Comparison of ENCODE assay signal across 33 cellular contexts in genomic region chr1:46519209-46519608, GRCh38. TPM values are rescaled to one million over a fixed set of nuclear protein-coding genes. Genes with fewer than 3 reads are reported as not detected.
A peak's percentile ranks its signal among the peaks of the same experiment; 100 is the strongest.
DNase-seq lines count a peak whose midpoint lies in the region; FAIRE-seq and TF ChIP-seq lines count a peak whose summit lies in the region.
"Had no signal": no experiment of that assay in that cellular context is flagged by ENCODE, and none has a peak within 500 bp of the region (broad histone marks: within the 10 kb centered on the region; RNA-seq: fewer than 3 reads in every experiment).

No MANE protein-coding gene starts in this region.

- POLR2A ChIA-PET in H1 (lab: Charles Lee; ENCODE audit: partially characterized antibody), result interaction anchor here (0.8 to 0.9 kb wide), 2 partner anchors 37 to 106 kb away, joined by 3 read pairs; no protein-coding TSS in a partner anchor

- TF ChIP-seq POLR2A in H1 (IDR thresholded peaks at IDR 0.05; ENCODE audit: control extremely low read depth in 1 of 2, low read depth in 2 of 2, low read length in 2 of 2) (no peak), spleen (IDR thresholded peaks at IDR 0.05) (no peak)

- H3K14ac ChIP-seq in H1 (ENCODE audit: insufficient read length), result no peak overlapping the region

- H2AFZ ChIP-seq in H1 (ENCODE audit: low read length), result no peak overlapping the region

- 89% methylated on average over 4 of the region's 4 CpGs; no CpG with 5 or more reads in 1 of the 2 experiments for WGBS in H1 (ENCODE audit: extremely low coverage in 1 of 2, insufficient coverage in 1 of 2, insufficient read length in 1 of 2, insufficient replicate concordance in 2 of 2, low coverage in 1 of 2, low lambda C conversion rate in 2 of 2, missing lambda C conversion rate in 1 of 2), 2 experiments
- 56 to 79% (median 64%) methylated on average over 4 of the region's 4 CpGs for WGBS in spleen, 5 donors

- TF ChIP-seq CTCF in H1 (IDR thresholded peaks at IDR 0.05; ENCODE audit: control extremely low read depth in 1 of 3, insufficient read depth in 1 of 3, low read depth in 1 of 3, low read length in 3 of 3) (no peak), spleen (IDR thresholded peaks at IDR 0.05 in 8 of 11, conservative IDR thresholded peaks at IDR 0.05 in 3 of 11) (no peak)

- peaks cover 23 to 44% (median 31%) of the 10 kb centered on the region in 4 experiments for H3K4me1 ChIP-seq in H1 (replicated peaks in 1 of 4; ENCODE audit: control insufficient read depth in 3 of 4, insufficient read depth in 4 of 4, low read length in 3 of 4)
- peaks cover 0 to 13% (median 0%) of the 10 kb centered on the region in 6 donors for H3K4me1 ChIP-seq in spleen
- H3K4me1 ChIP-seq: prostate gland had no signal

- peaks cover under 1 to 40% (median 19%) of the 10 kb centered on the region in 4 experiments for H3K27me3 ChIP-seq in H1 (replicated peaks in 1 of 4; ENCODE audit: control insufficient read depth in 3 of 4, extremely low read depth in 1 of 4, insufficient read depth in 3 of 4, low read length in 3 of 4)
- peaks cover 0 to 54% (median 8%) of the 10 kb centered on the region in 7 donors for H3K27me3 ChIP-seq in spleen (replicated peaks in 1 of 7)
- peaks cover 19% of the 10 kb centered on the region for H3K27me3 ChIP-seq in H7 (ENCODE audit: control insufficient read depth, insufficient read depth, low read length)
- H3K27me3 ChIP-seq: body of pancreas had no signal

- no peaks in the 10 kb centered on the region for H3K79me1 ChIP-seq in H1 (ENCODE audit: low read depth, low read length)

- no peak overlapping the region; the same call in 1 of the 2 replicates for H2BK20ac ChIP-seq in H1 (ENCODE audit: low read length)

- H3K23me2 ChIP-seq in H1 (ENCODE audit: low read depth, low read length), result no peaks in the 10 kb centered on the region

- no peak overlapping the region for H3K4me3 ChIP-seq in H1 (ENCODE audit: extremely low read depth in 1 of 4, insufficient read depth in 2 of 4, low read depth in 3 of 4, low read length in 4 of 4)
- H3K4me3 ChIP-seq in spleen, result no peak overlapping the region
- no peak overlapping the region for H3K4me3 ChIP-seq in H7 (ENCODE audit: insufficient read depth, low read depth, low read length)
- H3K4me3 ChIP-seq: body of pancreas, esophagus squamous epithelium, lower lobe of right lung, prostate gland, sigmoid colon, tibial nerve had no signal

- H3K36me3 ChIP-seq in H1 (ENCODE audit: control insufficient read depth in 2 of 4, insufficient read depth in 4 of 4, low read length in 3 of 4) (no peaks in the 10 kb centered on the region), spleen (no peaks in the 10 kb centered on the region), H7 (replicated peaks; ENCODE audit: control insufficient read depth, insufficient read depth, low read length) (no peaks in the 10 kb centered on the region)
- H3K36me3 ChIP-seq: esophagus squamous epithelium, lower lobe of right lung, neutrophil, prostate gland, sigmoid colon, tibial nerve had no signal

- H3K18ac ChIP-seq in H1 (ENCODE audit: extremely low read depth, low read length), result no peak overlapping the region

- 0 out of 4 replicates have a peak overlapping the region, but pooled peaks of 1 of the 2 experiments have one; percentile 3 for H3K4me2 ChIP-seq in H1 (ENCODE audit: insufficient read depth in 1 of 2, low read depth in 2 of 2, low read length in 2 of 2)

- no peak overlapping the region for H2BK120ac ChIP-seq in H1 (replicated peaks; ENCODE audit: low read depth, low read length)

- DNase-seq in DMS53 (lab: John Stamatoyannopoulos, UW) (peak; percentile 34), DMS53 treated with DMSO at 0.1 percent for 48 hours (lab: John Stamatoyannopoulos, UW; ENCODE audit: unreplicated experiment) (no peak), OCI-M1 (lab: John Stamatoyannopoulos, UW) (peak; percentile 23), H1 (ENCODE audit: low read depth in 1 of 2, low spot score in 2 of 2) (no peak), spleen (peak; percentile 31), NCI-H1417 treated with DMSO at 0.1 percent for 48 hours (lab: John Stamatoyannopoulos, UW) (no peak), H7 (no peak), NCI-H1105 (lab: John Stamatoyannopoulos, UW) (no peak)
- DNase-seq: activated CD4-positive, alpha-beta T cell treated with anti-CD3 and anti-CD28 coated beads, Interleukin-2, amount 50 U/mL, for 48 hours; activated naive CD4-positive, alpha-beta T cell; activated T-cell treated with anti-CD3 and anti-CD28 coated beads, Interleukin-2, amount 50 U/mL, for 72 hours; AML-193; body of pancreas; CD4-positive, alpha-beta T cell; esophagus squamous epithelium; foreskin keratinocyte; H9; head of caudate nucleus; midbrain; naive B cell; NCI-H446; sigmoid colon; stimulated activated CD4-positive, alpha-beta T cell treated with anti-CD3 and anti-CD28 coated beads, Interleukin-4, amount 100 ng/mL, for 24 hours had no signal

- H2BK12ac ChIP-seq in H1 (ENCODE audit: low read depth, low read length), result 0 out of 2 replicates have a peak overlapping the region, but pooled peaks have one; percentile 55

- H3K9me3 ChIP-seq in H1 (ENCODE audit: insufficient read depth in 2 of 2, low read depth in 1 of 2, low read length in 1 of 2) (no peaks in the 10 kb centered on the region), spleen (no peaks in the 10 kb centered on the region)
- H3K9me3 ChIP-seq: body of pancreas, esophagus squamous epithelium, lower lobe of right lung, neutrophil, prostate gland, sigmoid colon, tibial nerve had no signal

- no peak overlapping the region for H2BK5ac ChIP-seq in H1 (ENCODE audit: low read depth, low read length)

- H3K23ac ChIP-seq in H1 (ENCODE audit: insufficient read length), result no peak overlapping the region

- CTCF ChIA-PET in H1 (lab: Charles Lee; ENCODE audit: partially characterized antibody), result interaction anchor here (1.9 to 18.9 kb wide), 6 partner anchors 11 to 77 kb away, joined by 5 to 287 read pairs (median 76); partner anchors contain the start of gene DMBX1

- no peak overlapping the region for H3K4ac ChIP-seq in H1 (replicated peaks; ENCODE audit: insufficient read length, low read depth, low read length)

- peaks cover 0 to 2% of the 10 kb centered on the region in 2 experiments for H4K20me1 ChIP-seq in H1 (replicated peaks in 1 of 2; ENCODE audit: control insufficient read depth in 1 of 2, insufficient read depth in 2 of 2, low read length in 2 of 2)

- H4K5ac ChIP-seq in H1 (ENCODE audit: insufficient read length, low read depth, low read length), result no peak overlapping the region

- 0 out of 2 replicates have a peak overlapping the region, but pooled peaks have one; percentile 40 for H2BK15ac ChIP-seq in H1 (ENCODE audit: low read length)

- no peak overlapping the region for H4K8ac ChIP-seq in H1 (ENCODE audit: extremely low read depth, insufficient read depth, low read length)

- no peak for TF ChIP-seq RAD21 in H1 (IDR thresholded peaks at IDR 0.05 in 1 of 2, conservative IDR thresholded peaks at IDR 0.05 in 1 of 2; ENCODE audit: low read depth in 2 of 2, low read length in 2 of 2)

- H3K79me2 ChIP-seq in H1 (ENCODE audit: control insufficient read depth in 1 of 2, insufficient read depth in 2 of 2, low read length in 2 of 2), result no peaks in the 10 kb centered on the region

- no peak overlapping the region for H4K91ac ChIP-seq in H1 (replicated peaks; ENCODE audit: insufficient read length, low read length)

- H3K27ac ChIP-seq in H1 (ENCODE audit: low read depth, low read length), result no peak overlapping the region
- no peak overlapping the region for H3K27ac ChIP-seq in spleen
- H3K27ac ChIP-seq: 22Rv1, body of pancreas, esophagus squamous epithelium, foreskin keratinocyte, lower lobe of right lung, neutrophil, prostate gland, sigmoid colon, tibial nerve had no signal

- peak overlapping the region; percentile 94; the same call in 1 of the 2 replicates for H2AK5ac ChIP-seq in H1 (ENCODE audit: low read depth, low read length)

- TF ChIP-seq EP300 in H1 (IDR thresholded peaks at IDR 0.05; ENCODE audit: borderline replicate concordance in 1 of 2, low read depth in 2 of 2, low read length in 2 of 2), result no peak

- H3K9ac ChIP-seq in H1 (replicated peaks in 1 of 4; ENCODE audit: extremely low read depth in 1 of 4, low read depth in 3 of 4, low read length in 3 of 4), result no peak overlapping the region

- FAIRE-seq in H1 (lab: Jason Lieb, UNC), result no peak
- FAIRE-seq: D721Med, GM19239, keratinocyte had no signal

- no peak overlapping the region for H3K56ac ChIP-seq in H1 (replicated peaks; ENCODE audit: insufficient read length, low read depth, low read length)

- intact Hi-C loops in spleen (cut with DNase I; ENCODE audit: low total_unique reads), result no loop called here

TF ChIP-seq in H1, 55 proteins besides CTCF, POLR2A, EP300 and RAD21 (continues in another document):
- no peak for TF ChIP-seq CHD1 (IDR thresholded peaks at IDR 0.05; ENCODE audit: low read depth, low read length)
- no peak for TF ChIP-seq PHF8 (conservative IDR thresholded peaks at IDR 0.05; ENCODE audit: low read depth, low read length)
- no peak for TF ChIP-seq SRF (IDR thresholded peaks at IDR 0.05; ENCODE audit: low read depth, low read length)

RNA-seq across cellular contexts. Expression of gene DMBX1, which starts 29.6 kb away (rescaled TPM):
- total RNA-seq in H1 (2021; fragmentation: NEBNext Ultra II Directional; extraction: Animal tissue kit (Norgen Biotek cat#: 25700)), result 0.30 TPM in 1 of 2 replicates, not detected in the other
- polyA plus RNA-seq in H1 (2011; rRNA removed), result 0.23 and 0.36 TPM in 2 replicates
- 0.26 TPM for polyA plus RNA-seq in H1 (2011; cell fraction: cytosol; rRNA removed)
- 0.53 TPM for polyA plus RNA-seq in H1 (2011; cell fraction: nucleus; rRNA removed)
- polyA plus RNA-seq in H1 (2012, experiment 1 of 2), result 0.24 to 0.30 TPM (median 0.27 TPM) in 4 replicates
- polyA plus RNA-seq in H1 (2012, experiment 2 of 2), result 0.12 TPM
- 0.06 TPM for polyA plus RNA-seq in H1 (2013, experiment 1 of 2)
- polyA plus RNA-seq in H1 (2013, experiment 2 of 2), result 0.09 TPM
- 0.07 and 0.41 TPM in 2 replicates for polyA minus RNA-seq in H1 (2011; rRNA and poly(A)+ RNA removed)
- 0.51 TPM for polyA minus RNA-seq in H1 (2011; cell fraction: cytosol; rRNA and poly(A)+ RNA removed)
- 0.20 TPM for polyA minus RNA-seq in H1 (2011; cell fraction: nucleus; rRNA and poly(A)+ RNA removed)
- total RNA-seq in spleen, result not detected
- polyA plus RNA-seq in spleen, result not detected
- total RNA-seq in H7 (2014; rRNA removed; shearing (Covaris generic)), result 4.2 and 5.4 TPM in 2 replicates
- total RNA-seq: body of pancreas; CD4-positive, alpha-beta T cell; esophagus squamous epithelium; foreskin keratinocyte; lower lobe of right lung; prostate gland; sigmoid colon; T-helper 1 cell treated with Interleukin-12 subunit alpha and Interleukin-12 subunit beta and Interleukin-4 antibody, amounts not matched to agents 30 ng/mL and 1 ng/mL, for 36 hours; tibial nerve had no signal
- polyA plus RNA-seq: foreskin keratinocyte, keratinocyte, sigmoid colon had no signal

RNA-seq across cellular contexts. Expression of gene KNCN, which starts 32.2 kb away (rescaled TPM):
- not detected in 2 replicates for total RNA-seq in H1 (2021; fragmentation: NEBNext Ultra II Directional; extraction: Animal tissue kit (Norgen Biotek cat#: 25700))
- polyA plus RNA-seq in H1 (2011; rRNA removed), result not detected in 2 replicates
- polyA plus RNA-seq in H1 (2011; cell fraction: cytosol; rRNA removed), result not detected
- polyA plus RNA-seq in H1 (2011; cell fraction: nucleus; rRNA removed), result not detected
- not detected in 4 replicates for polyA plus RNA-seq in H1 (2012, experiment 1 of 2)
- not detected for polyA plus RNA-seq in H1 (2012, experiment 2 of 2)
- polyA plus RNA-seq in H1 (2013, experiment 1 of 2), result not detected
- not detected for polyA plus RNA-seq in H1 (2013, experiment 2 of 2)
- polyA minus RNA-seq in H1 (2011; rRNA and poly(A)+ RNA removed), result not detected in 2 replicates
- polyA minus RNA-seq in H1 (2011; cell fraction: cytosol; rRNA and poly(A)+ RNA removed), result not detected
- not detected for polyA minus RNA-seq in H1 (2011; cell fraction: nucleus; rRNA and poly(A)+ RNA removed)
- total RNA-seq in spleen, result not detected
- not detected for polyA plus RNA-seq in spleen
- not detected in 2 replicates for total RNA-seq in H7 (2014; rRNA removed; shearing (Covaris generic))
- total RNA-seq: activated T-cell treated with anti-CD3 and anti-CD28 coated beads, Interleukin-2, amount 50 U/mL, for 72 hours; body of pancreas; CD4-positive, alpha-beta T cell; esophagus squamous epithelium; foreskin keratinocyte; H9; lower lobe of right lung; prostate gland; sigmoid colon; T-helper 1 cell treated with Interleukin-12 subunit alpha and Interleukin-12 subunit beta and Interleukin-4 antibody, amounts not matched to agents 30 ng/mL and 1 ng/mL, for 36 hours; tibial nerve had no signal
- polyA plus RNA-seq: adipose tissue, foreskin keratinocyte, keratinocyte, sigmoid colon had no signal

Comparison
In these comparisons a context has a peak if more than half of its experiments do, and no peak if none do; other contexts are left out.
1. DNase-seq: peak in DMS53 (single experiment), OCI-M1 (single experiment) and spleen (single experiment); none in DMS53 treated with DMSO at 0.1 percent for 48 hours (single experiment), H1 (0 of 2), NCI-H1417 treated with DMSO at 0.1 percent for 48 hours (single experiment), H7 (single experiment) and NCI-H1105 (single experiment).